1 cellular context compared by ENCODE assay signal in genomic region chr20:64192406-64192805, GRCh38.
TF ChIP-seq lines count a peak whose summit lies in the region.

No MANE protein-coding gene starts in this region.

TF ChIP-seq in HepG2, 621 proteins besides CTCF, POLR2A, EP300 and RAD21 (continued from another document):
- TF ChIP-seq ELK4 (CRISPR knock-in tag; IDR thresholded peaks at IDR 0.05; ENCODE audit: borderline replicate concordance) (no peak), ZNF331 (CRISPR knock-in tag; IDR thresholded peaks at IDR 0.05) (peak; percentile 70; the same call in 1 of the 2 replicates), RCOR2 (CRISPR knock-in tag; IDR thresholded peaks at IDR 0.05) (no peak), FOXO1 (CRISPR knock-in tag; IDR thresholded peaks at IDR 0.05) (0 out of 2 replicates have a peak, but pooled peaks have one; percentile 19), HINFP (CRISPR knock-in tag; IDR thresholded peaks at IDR 0.05; ENCODE audit: low read depth) (no peak), GATA4 (IDR thresholded peaks at IDR 0.05; ENCODE audit: borderline replicate concordance, low read depth) (no peak), KLF15 (CRISPR knock-in tag; IDR thresholded peaks at IDR 0.05; ENCODE audit: borderline replicate concordance) (no peak), ETV5 (CRISPR knock-in tag; IDR thresholded peaks at IDR 0.05; ENCODE audit: borderline replicate concordance) (peak; percentile 25; the same call in 1 of the 2 replicates), ZNF768 (CRISPR knock-in tag; IDR thresholded peaks at IDR 0.05) (peak; percentile 51; the same call in 1 of the 2 replicates), ZNF281 (CRISPR knock-in tag; IDR thresholded peaks at IDR 0.05; ENCODE audit: borderline replicate concordance) (peak; percentile 69; the same call in 1 of the 2 replicates), ZNF451 (CRISPR knock-in tag; IDR thresholded peaks at IDR 0.05) (no peak), SMAD3 (CRISPR knock-in tag; IDR thresholded peaks at IDR 0.05) (0 out of 2 replicates have a peak, but pooled peaks have one; percentile 48), MXD4 (CRISPR knock-in tag; IDR thresholded peaks at IDR 0.05) (peak; percentile 75; the same call in 1 of the 2 replicates), GTF3A (CRISPR knock-in tag; conservative IDR thresholded peaks at IDR 0.05) (no peak), MLXIP (CRISPR knock-in tag; IDR thresholded peaks at IDR 0.05; ENCODE audit: borderline replicate concordance) (0 out of 2 replicates have a peak, but pooled peaks have one; percentile 12), CC2D1A (CRISPR knock-in tag; IDR thresholded peaks at IDR 0.05) (no peak), CHCHD3 (CRISPR knock-in tag; IDR thresholded peaks at IDR 0.05) (no peak), MATR3 (CRISPR knock-in tag; IDR thresholded peaks at IDR 0.05) (no peak), SMC3 (IDR thresholded peaks at IDR 0.05; ENCODE audit: low read length) (no peak), ATF5 (CRISPR knock-in tag; IDR thresholded peaks at IDR 0.05; ENCODE audit: low read depth) (no peak), EHMT2 (IDR thresholded peaks at IDR 0.05; ENCODE audit: borderline replicate concordance, low read depth, low read length) (peak; percentile 90; the same call in 1 of the 2 replicates), ZBTB7B (CRISPR knock-in tag; IDR thresholded peaks at IDR 0.05) (peak; percentile 94), ZNF792 (CRISPR knock-in tag; IDR thresholded peaks at IDR 0.05) (0 out of 2 replicates have a peak, but pooled peaks have one; percentile 49), ZNF225 (CRISPR knock-in tag; IDR thresholded peaks at IDR 0.05) (peak; percentile 47; the same call in 1 of the 2 replicates), TGIF2 (CRISPR knock-in tag; IDR thresholded peaks at IDR 0.05) (peak; percentile 90), MIER2 (CRISPR knock-in tag; IDR thresholded peaks at IDR 0.05) (peak; percentile 98), ZNF607 (CRISPR knock-in tag; IDR thresholded peaks at IDR 0.05; ENCODE audit: borderline replicate concordance) (0 out of 2 replicates have a peak, but pooled peaks have one; percentile 28), ZEB1 (IDR thresholded peaks at IDR 0.05; ENCODE audit: insufficient replicate concordance, low read depth) (no peak), HNRNPH1 (optimal IDR thresholded peaks at IDR 0.05; ENCODE audit: low read depth, low read length) (no peak), ZFAT (CRISPR knock-in tag; conservative IDR thresholded peaks at IDR 0.05) (no peak), NFKBIZ (CRISPR knock-in tag; IDR thresholded peaks at IDR 0.05) (peak; percentile 81), WIZ (CRISPR knock-in tag; IDR thresholded peaks at IDR 0.05) (peak; percentile 93; the same call in 1 of the 2 replicates)
